Comparison of ENCODE assay signal across 17 cellular contexts in the genomic region with DNA sequence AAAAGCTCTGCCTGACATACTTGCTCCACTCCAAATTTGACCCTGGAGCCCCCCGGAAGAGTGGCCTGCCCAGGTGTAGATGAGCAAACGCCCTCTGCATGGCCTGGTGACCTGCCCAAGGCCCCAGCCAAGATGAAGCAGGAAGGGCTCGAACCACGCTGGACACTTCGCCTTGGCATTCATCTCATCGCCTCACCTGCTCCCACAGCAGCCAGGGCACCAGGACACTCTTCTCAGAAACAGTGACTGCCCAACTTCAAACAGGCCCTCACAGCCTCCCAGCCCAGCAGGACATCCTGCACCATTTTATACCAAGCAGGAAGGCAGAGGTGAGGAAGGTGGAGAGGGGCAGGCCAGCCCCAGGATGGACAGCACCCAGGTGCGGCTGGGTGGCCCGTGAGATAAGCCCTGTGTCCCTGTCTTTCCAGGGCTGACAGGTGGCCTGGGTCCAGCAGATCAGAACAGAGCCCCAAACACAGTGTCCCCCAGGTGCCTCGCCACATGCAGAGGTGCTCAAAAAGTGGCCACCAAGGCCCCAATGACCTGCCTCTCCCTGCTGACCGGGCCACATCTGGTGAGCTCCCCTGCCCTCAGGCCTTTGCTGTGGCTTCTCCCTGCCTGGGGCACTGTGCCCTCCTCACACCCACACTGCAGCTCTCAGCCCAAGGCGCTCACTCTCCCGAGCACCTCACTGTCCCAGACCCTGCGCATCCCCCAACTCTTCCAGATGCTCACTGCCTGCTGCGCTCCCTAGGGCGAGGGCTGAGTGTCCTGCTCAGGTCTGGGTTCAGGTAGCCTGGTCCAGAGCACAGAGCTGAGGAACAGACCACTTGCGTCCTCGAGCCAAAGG. TPM values are rescaled to one million over a fixed set of nuclear protein-coding genes. Genes with fewer than 3 reads are reported as not detected.
DNase-seq lines count a peak whose midpoint lies in the region; ATAC-seq and TF ChIP-seq lines count a peak whose summit lies in the region.
"Had no signal": no experiment of that assay in that cellular context is flagged by ENCODE, and none has a peak within 500 bp of the region (broad histone marks: within the 10 kb centered on the region; RNA-seq: fewer than 3 reads in every experiment).

No MANE protein-coding gene starts in this region.

- WGBS in esophagus squamous epithelium, 2 donors = 93 to 100% methylated on average over 3 to 10 of the region's 17 CpGs
- WGBS in upper lobe of left lung, 2 donors = 96 to 100% methylated on average over 7 to 17 of the region's 17 CpGs

- H3K4me3 Mint-ChIP-seq in natural killer cell = no peak overlapping the region
- H3K4me3 Mint-ChIP-seq in natural killer cell treated with Interleukin-12 subunit alpha and Interleukin-12 subunit beta and Interleukin-15 and Interleukin-18, amount 100 ng/mL, for 72 hours = no peak overlapping the region

- DNase-seq in natural killer cell (no peak), esophagus squamous epithelium (lab: John Stamatoyannopoulos, UW) (no peak), osteoblast (ENCODE audit: insufficient read length, low spot score, missing footprints) (peak; percentile 58), upper lobe of left lung (peak in 1 of 2 donors; percentile 18), cerebellum (ENCODE audit: low spot score) (no peak)
- DNase-seq in natural killer cell treated with Interleukin-12 subunit alpha and Interleukin-12 subunit beta and Interleukin-15 and Interleukin-18, amount 100 ng/mL, for 72 hours (ENCODE audit: low spot score) = no peak
- DNase-seq: activated T-cell treated with anti-CD3 and anti-CD28 coated beads, Interleukin-2, amount 50 U/mL, for 1 hour; IMR-90; NCI-H1417 treated with DMSO at 0.1 percent for 48 hours; NCI-H446 had no signal

- H3K9me3 ChIP-seq in esophagus squamous epithelium = no peaks in the 10 kb centered on the region
- no peaks in the 10 kb centered on the region for H3K9me3 ChIP-seq in osteoblast (ENCODE audit: low read depth, low read length)
- no peaks in the 10 kb centered on the region for H3K9me3 ChIP-seq in upper lobe of left lung
- H3K9me3 ChIP-seq: vagina had no signal

- peak overlapping the region; percentile 43 to 79 for H3K27ac Mint-ChIP-seq in natural killer cell
- H3K27ac Mint-ChIP-seq in natural killer cell treated with Interleukin-12 subunit alpha and Interleukin-12 subunit beta and Interleukin-15 and Interleukin-18, amount 100 ng/mL, for 72 hours = peak overlapping the region in 1 of 2 donors; percentile 71

- no peaks in the 10 kb centered on the region for H3K79me2 ChIP-seq in osteoblast (ENCODE audit: insufficient read depth, low read length)

- no peak overlapping the region for H3K4me2 ChIP-seq in osteoblast (ENCODE audit: insufficient read depth, low read length)

- H3K27ac ChIP-seq in esophagus squamous epithelium (peak overlapping the region in 3 of 4 donors; percentile 54 to 96 (median 74)), osteoblast (ENCODE audit: low read depth, low read length) (no peak overlapping the region), upper lobe of left lung (peak overlapping the region in 3 of 4 donors; percentile 22 to 85 (median 27))

- H3K4me1 ChIP-seq in esophagus squamous epithelium (peaks cover 47 to 96% (median 71%) of the 10 kb centered on the region in 3 donors), osteoblast (ENCODE audit: insufficient read depth, low read length) (peaks cover 21% of the 10 kb centered on the region), upper lobe of left lung (peaks cover 59 to 89% (median 85%) of the 10 kb centered on the region in 4 donors)

- H3K27me3 Mint-ChIP-seq in natural killer cell (ENCODE audit: low read depth in 2 of 2) = no peaks in the 10 kb centered on the region
- no peaks in the 10 kb centered on the region for H3K27me3 Mint-ChIP-seq in natural killer cell treated with Interleukin-12 subunit alpha and Interleukin-12 subunit beta and Interleukin-15 and Interleukin-18, amount 100 ng/mL, for 72 hours

- H3K9me3 Mint-ChIP-seq in natural killer cell = no peaks in the 10 kb centered on the region
- no peaks in the 10 kb centered on the region for H3K9me3 Mint-ChIP-seq in natural killer cell treated with Interleukin-12 subunit alpha and Interleukin-12 subunit beta and Interleukin-15 and Interleukin-18, amount 100 ng/mL, for 72 hours

- no peak for TF ChIP-seq POLR2A in esophagus squamous epithelium (IDR thresholded peaks at IDR 0.05)
- TF ChIP-seq POLR2A in upper lobe of left lung (IDR thresholded peaks at IDR 0.05) = no peak

- intact Hi-C loops in natural killer cell (cut with micrococcal nuclease) (no loop called here), esophagus squamous epithelium (cut with DNase I) (no loop called here)

- no peak for TF ChIP-seq CTCF in natural killer cell (IDR thresholded peaks at IDR 0.05)
- TF ChIP-seq CTCF in esophagus squamous epithelium (IDR thresholded peaks at IDR 0.05) = no peak
- TF ChIP-seq CTCF in osteoblast (IDR thresholded peaks at IDR 0.05; ENCODE audit: extremely low read depth, low read depth, low read length) = no peak
- no peak for TF ChIP-seq CTCF in upper lobe of left lung (IDR thresholded peaks at IDR 0.05)

- no peak overlapping the region for H2AFZ ChIP-seq in osteoblast (ENCODE audit: low read length)

- no peak for ATAC-seq in natural killer cell
- no peak for ATAC-seq in natural killer cell treated with Interleukin-12 subunit alpha and Interleukin-12 subunit beta and Interleukin-15 and Interleukin-18, amount 100 ng/mL, for 72 hours
- ATAC-seq in upper lobe of left lung (ENCODE audit: low FRiP score in 2 of 2) = no peak
- ATAC-seq in GM19455 (IDR thresholded peaks at IDR 0.05; ENCODE audit: unreplicated experiment) = no peak
- ATAC-seq in GM21515 (IDR thresholded peaks at IDR 0.05; ENCODE audit: unreplicated experiment) = no peak
- ATAC-seq: activated CD4-positive, CD25-positive, alpha-beta regulatory T cell treated with anti-CD3 and anti-CD28 coated beads, Interleukin-2, amount 50 U/mL, for 24 hours; GM12878 had no signal

- no peak for TF ChIP-seq EP300 in upper lobe of left lung (IDR thresholded peaks at IDR 0.05)

- H3K4me3 ChIP-seq in esophagus squamous epithelium (no peak overlapping the region), osteoblast (ENCODE audit: insufficient read depth, low read length) (no peak overlapping the region), upper lobe of left lung (no peak overlapping the region)
- H3K4me3 ChIP-seq: GM12878, vagina had no signal

- H3K36me3 ChIP-seq in esophagus squamous epithelium (peaks cover 0 to 24% (median 7%) of the 10 kb centered on the region in 3 donors), osteoblast (ENCODE audit: insufficient read depth, low read length) (no peaks in the 10 kb centered on the region), upper lobe of left lung (peaks cover 9 to 24% (median 12%) of the 10 kb centered on the region in 4 donors)

- H4K20me1 ChIP-seq in osteoblast (ENCODE audit: insufficient read depth, low read length) = peaks cover 2% of the 10 kb centered on the region

- peaks cover 49 to 53% of the 10 kb centered on the region in 2 donors for H3K4me1 Mint-ChIP-seq in natural killer cell
- H3K4me1 Mint-ChIP-seq in natural killer cell treated with Interleukin-12 subunit alpha and Interleukin-12 subunit beta and Interleukin-15 and Interleukin-18, amount 100 ng/mL, for 72 hours (ENCODE audit: low read depth in 2 of 2) = peaks cover 40 to 52% of the 10 kb centered on the region in 2 donors

- H3K27me3 ChIP-seq in esophagus squamous epithelium (no peaks in the 10 kb centered on the region), osteoblast (ENCODE audit: insufficient read depth, low read length) (peaks cover 9% of the 10 kb centered on the region), upper lobe of left lung (no peaks in the 10 kb centered on the region)
- H3K27me3 ChIP-seq: vagina had no signal

- no peaks in the 10 kb centered on the region for H3K36me3 Mint-ChIP-seq in natural killer cell
- no peaks in the 10 kb centered on the region for H3K36me3 Mint-ChIP-seq in natural killer cell treated with Interleukin-12 subunit alpha and Interleukin-12 subunit beta and Interleukin-15 and Interleukin-18, amount 100 ng/mL, for 72 hours

RNA-seq across cellular contexts. Expression of gene ACSS1, which starts 7.2 kb away (rescaled TPM):
- 10 to 100 TPM; 46.3 to 67.4 (median 57.4) TPM for total RNA-seq in natural killer cell
- 1 to 10 TPM; 5.8 to 7.6 TPM for total RNA-seq in natural killer cell treated with Interleukin-12 subunit alpha and Interleukin-12 subunit beta and Interleukin-15 and Interleukin-18, amount 100 ng/mL, for 72 hours
- 10 to 100 TPM in 3 of 4 donors, 1 to 10 TPM in 1; 5.8 to 23.5 (median 11.1) TPM for total RNA-seq in esophagus squamous epithelium
- 1.4 and 2.1 TPM in 2 replicates for total RNA-seq in osteoblast
- 100 to 1,000 TPM in 1 of 6 donors, 10 to 100 TPM in 5; 39.7 to 122 (median 58.1) TPM for total RNA-seq in upper lobe of left lung
- 13.5 TPM for total RNA-seq in cerebellum

RNA-seq across cellular contexts. Expression of gene VSX1, which starts 31.2 kb away (rescaled TPM):
- not detected for total RNA-seq in natural killer cell
- not detected for total RNA-seq in natural killer cell treated with Interleukin-12 subunit alpha and Interleukin-12 subunit beta and Interleukin-15 and Interleukin-18, amount 100 ng/mL, for 72 hours
- not detected for total RNA-seq in esophagus squamous epithelium
- not detected in 2 replicates for total RNA-seq in osteoblast
- not detected for total RNA-seq in upper lobe of left lung
- total RNA-seq in cerebellum = 0.18 TPM
- total RNA-seq: glomerular endothelial cell, GM12878, IMR-90, OCI-LY7, vagina had no signal

RNA-seq across cellular contexts. Expression of gene APMAP, which starts 58.2 kb away (rescaled TPM):
- total RNA-seq in natural killer cell (100 to 1,000 TPM; 205 to 212 (median 207) TPM), esophagus squamous epithelium (10 to 100 TPM; 16.7 to 38.4 (median 25.6) TPM), osteoblast (69.2 and 70.2 TPM in 2 replicates), upper lobe of left lung (10 to 100 TPM; 31.4 to 80.1 (median 55.5) TPM), cerebellum (49.2 TPM)
- total RNA-seq in natural killer cell treated with Interleukin-12 subunit alpha and Interleukin-12 subunit beta and Interleukin-15 and Interleukin-18, amount 100 ng/mL, for 72 hours = 100 to 1,000 TPM; 109 to 206 TPM
